ENCODE assay signal across 1 cellular context in the genomic region with DNA sequence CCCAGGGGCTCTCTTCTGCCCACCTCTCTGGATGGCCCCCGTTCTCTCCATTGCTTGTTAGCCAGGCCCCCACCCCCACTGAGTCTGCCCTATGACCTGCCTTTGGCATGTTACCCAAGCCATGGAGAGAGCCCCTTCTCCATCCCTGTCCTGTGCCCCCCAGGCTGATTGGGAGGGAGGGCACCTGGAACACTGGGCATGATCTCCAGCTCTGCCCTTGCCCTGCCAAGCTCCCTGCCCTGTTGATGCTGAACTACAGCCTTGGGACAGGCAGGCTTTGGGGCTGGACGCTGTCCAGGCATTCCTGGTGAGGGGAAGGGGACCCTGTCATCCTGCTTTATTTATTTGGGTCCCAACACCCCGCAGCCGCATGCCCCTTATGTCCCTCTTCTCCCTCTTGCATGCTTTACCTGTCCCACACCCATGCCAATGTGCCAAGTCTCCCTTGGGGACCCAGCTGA.
TF ChIP-seq lines count a peak whose summit lies in the region.

No MANE protein-coding gene starts in this region.

TF ChIP-seq in GM12878, 131 proteins besides CTCF, POLR2A, EP300 and RAD21:
- TF ChIP-seq HDAC6 (IDR thresholded peaks at IDR 0.05; ENCODE audit: unreplicated experiment) (no peak), NBN (IDR thresholded peaks at IDR 0.05) (no peak), SIN3A (IDR thresholded peaks at IDR 0.05; ENCODE audit: low read depth, low read length) (no peak), IKZF2 (IDR thresholded peaks at IDR 0.05) (no peak), TCF3 (IDR thresholded peaks at IDR 0.05; ENCODE audit: borderline replicate concordance, insufficient read depth, low read depth, low read length) (no peak), NRF1 (conservative IDR thresholded peaks at IDR 0.05; ENCODE audit: low read depth, low read length) (no peak), CBX3 (IDR thresholded peaks at IDR 0.05; ENCODE audit: borderline replicate concordance, low read depth) (no peak), ZNF274 (IDR thresholded peaks at IDR 0.05; ENCODE audit: insufficient read depth, insufficient read length) (no peak), HCFC1 (IDR thresholded peaks at IDR 0.05; ENCODE audit: low read length) (no peak), POU2F2 (IDR thresholded peaks at IDR 0.05; ENCODE audit: borderline replicate concordance, low read depth, low read length) (no peak)
- TF ChIP-seq, protein P1, sequence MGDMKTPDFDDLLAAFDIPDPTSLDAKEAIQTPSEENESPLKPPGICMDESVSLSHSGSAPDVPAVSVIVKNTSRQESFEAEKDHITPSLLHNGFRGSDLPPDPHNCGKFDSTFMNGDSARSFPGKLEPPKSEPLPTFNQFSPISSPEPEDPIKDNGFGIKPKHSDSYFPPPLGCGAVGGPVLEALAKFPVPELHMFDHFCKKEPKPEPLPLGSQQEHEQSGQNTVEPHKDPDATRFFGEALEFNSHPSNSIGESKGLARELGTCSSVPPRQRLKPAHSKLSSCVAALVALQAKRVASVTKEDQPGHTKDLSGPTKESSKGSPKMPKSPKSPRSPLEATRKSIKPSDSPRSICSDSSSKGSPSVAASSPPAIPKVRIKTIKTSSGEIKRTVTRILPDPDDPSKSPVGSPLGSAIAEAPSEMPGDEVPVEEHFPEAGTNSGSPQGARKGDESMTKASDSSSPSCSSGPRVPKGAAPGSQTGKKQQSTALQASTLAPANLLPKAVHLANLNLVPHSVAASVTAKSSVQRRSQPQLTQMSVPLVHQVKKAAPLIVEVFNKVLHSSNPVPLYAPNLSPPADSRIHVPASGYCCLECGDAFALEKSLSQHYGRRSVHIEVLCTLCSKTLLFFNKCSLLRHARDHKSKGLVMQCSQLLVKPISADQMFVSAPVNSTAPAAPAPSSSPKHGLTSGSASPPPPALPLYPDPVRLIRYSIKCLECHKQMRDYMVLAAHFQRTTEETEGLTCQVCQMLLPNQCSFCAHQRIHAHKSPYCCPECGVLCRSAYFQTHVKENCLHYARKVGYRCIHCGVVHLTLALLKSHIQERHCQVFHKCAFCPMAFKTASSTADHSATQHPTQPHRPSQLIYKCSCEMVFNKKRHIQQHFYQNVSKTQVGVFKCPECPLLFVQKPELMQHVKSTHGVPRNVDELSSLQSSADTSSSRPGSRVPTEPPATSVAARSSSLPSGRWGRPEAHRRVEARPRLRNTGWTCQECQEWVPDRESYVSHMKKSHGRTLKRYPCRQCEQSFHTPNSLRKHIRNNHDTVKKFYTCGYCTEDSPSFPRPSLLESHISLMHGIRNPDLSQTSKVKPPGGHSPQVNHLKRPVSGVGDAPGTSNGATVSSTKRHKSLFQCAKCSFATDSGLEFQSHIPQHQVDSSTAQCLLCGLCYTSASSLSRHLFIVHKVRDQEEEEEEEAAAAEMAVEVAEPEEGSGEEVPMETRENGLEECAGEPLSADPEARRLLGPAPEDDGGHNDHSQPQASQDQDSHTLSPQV (IDR thresholded peaks at IDR 0.05), result no peak
- TF ChIP-seq, protein P2, sequence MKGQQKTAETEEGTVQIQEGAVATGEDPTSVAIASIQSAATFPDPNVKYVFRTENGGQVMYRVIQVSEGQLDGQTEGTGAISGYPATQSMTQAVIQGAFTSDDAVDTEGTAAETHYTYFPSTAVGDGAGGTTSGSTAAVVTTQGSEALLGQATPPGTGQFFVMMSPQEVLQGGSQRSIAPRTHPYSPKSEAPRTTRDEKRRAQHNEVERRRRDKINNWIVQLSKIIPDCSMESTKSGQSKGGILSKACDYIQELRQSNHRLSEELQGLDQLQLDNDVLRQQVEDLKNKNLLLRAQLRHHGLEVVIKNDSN (IDR thresholded peaks at IDR 0.05; ENCODE audit: borderline replicate concordance, extremely low read length, insufficient read depth, low read depth, low read length), result no peak
- TF ChIP-seq, protein P3, sequence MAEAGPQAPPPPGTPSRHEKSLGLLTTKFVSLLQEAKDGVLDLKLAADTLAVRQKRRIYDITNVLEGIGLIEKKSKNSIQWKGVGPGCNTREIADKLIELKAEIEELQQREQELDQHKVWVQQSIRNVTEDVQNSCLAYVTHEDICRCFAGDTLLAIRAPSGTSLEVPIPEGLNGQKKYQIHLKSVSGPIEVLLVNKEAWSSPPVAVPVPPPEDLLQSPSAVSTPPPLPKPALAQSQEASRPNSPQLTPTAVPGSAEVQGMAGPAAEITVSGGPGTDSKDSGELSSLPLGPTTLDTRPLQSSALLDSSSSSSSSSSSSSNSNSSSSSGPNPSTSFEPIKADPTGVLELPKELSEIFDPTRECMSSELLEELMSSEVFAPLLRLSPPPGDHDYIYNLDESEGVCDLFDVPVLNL (IDR thresholded peaks at IDR 0.05; ENCODE audit: low read depth, low read length), result no peak
- TF ChIP-seq, protein P4, sequence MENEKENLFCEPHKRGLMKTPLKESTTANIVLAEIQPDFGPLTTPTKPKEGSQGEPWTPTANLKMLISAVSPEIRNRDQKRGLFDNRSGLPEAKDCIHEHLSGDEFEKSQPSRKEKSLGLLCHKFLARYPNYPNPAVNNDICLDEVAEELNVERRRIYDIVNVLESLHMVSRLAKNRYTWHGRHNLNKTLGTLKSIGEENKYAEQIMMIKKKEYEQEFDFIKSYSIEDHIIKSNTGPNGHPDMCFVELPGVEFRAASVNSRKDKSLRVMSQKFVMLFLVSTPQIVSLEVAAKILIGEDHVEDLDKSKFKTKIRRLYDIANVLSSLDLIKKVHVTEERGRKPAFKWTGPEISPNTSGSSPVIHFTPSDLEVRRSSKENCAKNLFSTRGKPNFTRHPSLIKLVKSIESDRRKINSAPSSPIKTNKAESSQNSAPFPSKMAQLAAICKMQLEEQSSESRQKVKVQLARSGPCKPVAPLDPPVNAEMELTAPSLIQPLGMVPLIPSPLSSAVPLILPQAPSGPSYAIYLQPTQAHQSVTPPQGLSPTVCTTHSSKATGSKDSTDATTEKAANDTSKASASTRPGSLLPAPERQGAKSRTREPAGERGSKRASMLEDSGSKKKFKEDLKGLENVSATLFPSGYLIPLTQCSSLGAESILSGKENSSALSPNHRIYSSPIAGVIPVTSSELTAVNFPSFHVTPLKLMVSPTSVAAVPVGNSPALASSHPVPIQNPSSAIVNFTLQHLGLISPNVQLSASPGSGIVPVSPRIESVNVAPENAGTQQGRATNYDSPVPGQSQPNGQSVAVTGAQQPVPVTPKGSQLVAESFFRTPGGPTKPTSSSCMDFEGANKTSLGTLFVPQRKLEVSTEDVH (IDR thresholded peaks at IDR 0.05; ENCODE audit: low read depth, partially characterized antibody), result no peak
